ENCODE assay signal across 9 cellular contexts in genomic region chr4:124641715-124642380, GRCh38.
DNase-seq lines count a peak whose midpoint lies in the region; ATAC-seq, FAIRE-seq and TF ChIP-seq lines count a peak whose summit lies in the region.
"Had no signal": no experiment of that assay in that cellular context is flagged by ENCODE, and none has a peak within 500 bp of the region (broad histone marks: within the 10 kb centered on the region; RNA-seq: fewer than 3 reads in every experiment).

No MANE protein-coding gene starts in this region.

- no peaks in the 10 kb centered on the region for H3K27me3 ChIP-seq in keratinocyte (ENCODE audit: control insufficient read depth, extremely low read depth, insufficient read depth, low read length)

- peak overlapping the region in 1 of 3 experiments; percentile 25 for H3K4me3 ChIP-seq in keratinocyte (ENCODE audit: control insufficient read depth in 2 of 3, extremely low read depth in 1 of 3, insufficient read depth in 2 of 3, low read depth in 1 of 3, low read length in 3 of 3)

- H3K9me1 ChIP-seq in keratinocyte (ENCODE audit: control insufficient read depth, extremely low read depth, insufficient read depth, low read length) = no peaks in the 10 kb centered on the region

- H2AFZ ChIP-seq in keratinocyte (ENCODE audit: control insufficient read depth, low read length) = no peak overlapping the region

- no peak for TF ChIP-seq CTCF in keratinocyte (optimal IDR thresholded peaks at IDR 0.05 in 1 of 3, IDR thresholded peaks at IDR 0.05 in 1 of 3, conservative IDR thresholded peaks at IDR 0.05 in 1 of 3; ENCODE audit: extremely low read depth in 1 of 3, insufficient read depth in 2 of 3, low read length in 3 of 3)

- dilution Hi-C loops in keratinocyte (cut with MboI; ENCODE audit: extremely low pct_ligation_motif_present, low sequenced_read_pairs) = no loop called here

- ATAC-seq in HG03432 (IDR thresholded peaks at IDR 0.05; ENCODE audit: unreplicated experiment) (peak; percentile 80), HG02973 (IDR thresholded peaks at IDR 0.05; ENCODE audit: unreplicated experiment) (no peak), HG02642 (IDR thresholded peaks at IDR 0.05; ENCODE audit: poor library complexity, unreplicated experiment) (no peak), HG03097 (IDR thresholded peaks at IDR 0.05; ENCODE audit: low FRiP score, unreplicated experiment) (no peak)

- H3K79me2 ChIP-seq in keratinocyte (ENCODE audit: control insufficient read depth, insufficient read depth, low read length) = no peaks in the 10 kb centered on the region

- H3K4me1 ChIP-seq in keratinocyte (ENCODE audit: control insufficient read depth, extremely low read depth, insufficient read depth, low read length) = peaks cover 33% of the 10 kb centered on the region

- H3K9ac ChIP-seq in keratinocyte (ENCODE audit: control insufficient read depth, extremely low read depth, insufficient read depth, low read length) = no peak overlapping the region

- H4K20me1 ChIP-seq in keratinocyte (ENCODE audit: control insufficient read depth, extremely low read depth, insufficient read depth, low read length) = no peaks in the 10 kb centered on the region

- no peaks in the 10 kb centered on the region for H3K9me3 ChIP-seq in keratinocyte (ENCODE audit: control insufficient read depth, low read depth, low read length)

- peak overlapping the region; percentile 75 for H3K4me2 ChIP-seq in keratinocyte (ENCODE audit: control insufficient read depth, extremely low read depth, insufficient read depth, low read depth, low read length)

- peak; percentile 91 for FAIRE-seq in keratinocyte (lab: Jason Lieb, UNC)

- peaks cover 0 to 3% of the 10 kb centered on the region in 2 experiments for H3K36me3 ChIP-seq in keratinocyte (ENCODE audit: control insufficient read depth in 2 of 2, extremely low read depth in 1 of 2, insufficient read depth in 2 of 2, low read length in 2 of 2)

- peak overlapping the region; percentile 68 for H3K27ac ChIP-seq in keratinocyte (ENCODE audit: control insufficient read depth, insufficient read depth, low read length)

- DNase-seq in GM04503 (ENCODE audit: low read depth) (peak; percentile 49), SKM-1 (lab: John Stamatoyannopoulos, UW; ENCODE audit: unreplicated experiment) (peak; percentile 23), keratinocyte (ENCODE audit: low read depth, low spot score) (peak; percentile 33)
- no peak for DNase-seq in effector CD8-positive, alpha-beta T cell (lab: John Stamatoyannopoulos, UW)
- DNase-seq: NCI-H2107 had no signal
